Comparison of ENCODE assay signal across 1 cellular context in the genomic region with DNA sequence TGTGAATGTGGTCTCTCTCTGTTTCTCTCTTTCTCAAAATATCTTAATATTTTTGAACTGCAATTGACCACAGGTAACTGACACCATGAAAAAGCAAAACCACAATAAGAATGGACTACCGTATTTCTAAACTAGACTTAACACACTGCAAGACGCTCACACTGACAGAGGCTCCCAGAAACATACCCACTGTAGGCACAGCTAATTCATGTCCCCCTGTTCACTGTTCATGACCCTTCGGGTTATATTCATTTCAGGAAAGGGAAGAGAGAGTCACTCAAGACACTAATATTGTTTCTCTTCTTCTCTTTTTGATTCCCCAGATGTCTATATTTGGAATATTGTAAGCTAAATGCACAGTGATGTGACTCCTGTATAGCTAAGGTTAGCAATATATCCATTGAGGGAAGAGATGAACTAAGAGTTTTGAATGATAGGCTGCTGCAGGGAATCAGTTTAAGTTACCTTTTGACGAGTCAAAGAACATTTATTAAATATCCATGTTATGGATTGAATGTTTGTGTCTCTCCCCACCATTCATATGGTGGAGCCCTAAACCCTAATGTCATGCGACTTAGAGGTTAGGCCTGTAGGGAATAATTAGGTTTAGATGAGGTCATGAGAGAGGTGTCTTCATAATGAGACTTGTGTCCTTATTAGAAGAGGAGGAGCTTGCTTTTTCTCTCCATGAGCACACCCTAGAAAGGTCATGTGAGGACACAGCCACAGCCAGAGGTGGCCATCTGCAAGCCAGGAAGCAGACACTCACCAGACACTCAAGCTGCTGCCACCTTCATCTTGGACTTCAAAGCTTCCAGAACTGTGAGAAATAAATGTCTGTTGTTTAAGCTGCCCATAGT.
TF ChIP-seq lines count a peak whose summit lies in the region.

No MANE protein-coding gene starts in this region.

TF ChIP-seq in GM12878, 131 proteins besides CTCF, POLR2A, EP300 and RAD21 (continued from another document):
- TF ChIP-seq MTA2 (IDR thresholded peaks at IDR 0.05; ENCODE audit: low read depth) = peak; percentile 44; the same call in 1 of the 2 replicates
- TF ChIP-seq RUNX3 (IDR thresholded peaks at IDR 0.05; ENCODE audit: low read length) = peak; percentile 96
- no peak for TF ChIP-seq TAF1 (IDR thresholded peaks at IDR 0.05; ENCODE audit: borderline replicate concordance, low read depth, low read length)
- TF ChIP-seq SMAD5 (IDR thresholded peaks at IDR 0.05; ENCODE audit: low read depth) = 0 out of 2 replicates have a peak, but pooled peaks have one; percentile 38
